ENCODE assay signal across 10 cellular contexts in genomic region chr5:115033861-115034260, GRCh38.
DNase-seq lines count a peak whose midpoint lies in the region; ATAC-seq and TF ChIP-seq lines count a peak whose summit lies in the region.
"Had no signal": no experiment of that assay in that cellular context is flagged by ENCODE, and none has a peak within 500 bp of the region (broad histone marks: within the 10 kb centered on the region; RNA-seq: fewer than 3 reads in every experiment).

No MANE protein-coding gene starts in this region.

- no peaks in the 10 kb centered on the region for H3K4me1 Mint-ChIP-seq in activated CD8-positive, alpha-beta T cell treated with anti-CD3 and anti-CD28 coated beads for 36 hours (ENCODE audit: low read depth)
- no peaks in the 10 kb centered on the region for H3K4me1 Mint-ChIP-seq in activated CD8-positive, alpha-beta T cell treated with anti-CD3 and anti-CD28 coated beads, Interleukin-2, amount 10 ng/mL, durations not matched to agents 7 days and 5 days (ENCODE audit: low read depth)
- H3K4me1 Mint-ChIP-seq in type B pancreatic cell (ENCODE audit: unreplicated experiment): no peaks in the 10 kb centered on the region
- no peaks in the 10 kb centered on the region for H3K4me1 Mint-ChIP-seq in natural killer cell treated with Interleukin-12 subunit alpha and Interleukin-12 subunit beta and Interleukin-15 and Interleukin-18, amount 100 ng/mL, for 72 hours (ENCODE audit: low read depth in 2 of 2)

- H3K36me3 Mint-ChIP-seq in activated CD8-positive, alpha-beta T cell treated with anti-CD3 and anti-CD28 coated beads for 36 hours (ENCODE audit: low read depth): no peaks in the 10 kb centered on the region
- no peaks in the 10 kb centered on the region for H3K36me3 Mint-ChIP-seq in activated CD8-positive, alpha-beta T cell treated with anti-CD3 and anti-CD28 coated beads, Interleukin-2, amount 10 ng/mL, durations not matched to agents 7 days and 5 days (ENCODE audit: low read depth)
- H3K36me3 Mint-ChIP-seq in type B pancreatic cell: no peaks in the 10 kb centered on the region
- H3K36me3 Mint-ChIP-seq in natural killer cell treated with Interleukin-12 subunit alpha and Interleukin-12 subunit beta and Interleukin-15 and Interleukin-18, amount 100 ng/mL, for 72 hours: peaks cover 16% of the 10 kb centered on the region

- peak; percentile 4 for DNase-seq in activated CD8-positive, alpha-beta T cell treated with anti-CD3 and anti-CD28 coated beads for 36 hours
- no peak for DNase-seq in activated CD8-positive, alpha-beta T cell treated with anti-CD3 and anti-CD28 coated beads, Interleukin-2, amount 10 ng/mL, durations not matched to agents 7 days and 5 days
- DNase-seq in MV-4-11 (lab: John Stamatoyannopoulos, UW) (peak; percentile 48), dorsolateral prefrontal cortex (peak in 9 of 10 donors; percentile 17 to 55 (median 40)), type B pancreatic cell (ENCODE audit: extremely low spot score, unreplicated experiment) (no peak), lower lobe of right lung (no peak), islet precursor cell (no peak)
- no peak for DNase-seq in natural killer cell treated with Interleukin-12 subunit alpha and Interleukin-12 subunit beta and Interleukin-15 and Interleukin-18, amount 100 ng/mL, for 72 hours (ENCODE audit: low spot score)
- DNase-seq: right lobe of liver had no signal

- H3K4me1 ChIP-seq in lower lobe of right lung: no peaks in the 10 kb centered on the region
- H3K4me1 ChIP-seq: BLaER1 treated with 17β-estradiol and CSF1 and Interleukin-3, amounts not matched to agents 10 nM and 100 nM; right lobe of liver had no signal

- no peak for ATAC-seq in activated CD8-positive, alpha-beta T cell treated with anti-CD3 and anti-CD28 coated beads for 36 hours
- ATAC-seq in activated CD8-positive, alpha-beta T cell treated with anti-CD3 and anti-CD28 coated beads, Interleukin-2, amount 10 ng/mL, durations not matched to agents 7 days and 5 days: no peak
- no peak for ATAC-seq in natural killer cell treated with Interleukin-12 subunit alpha and Interleukin-12 subunit beta and Interleukin-15 and Interleukin-18, amount 100 ng/mL, for 72 hours
- ATAC-seq in lower lobe of right lung: no peak

- H3K27me3 Mint-ChIP-seq in activated CD8-positive, alpha-beta T cell treated with anti-CD3 and anti-CD28 coated beads for 36 hours: peaks cover 5% of the 10 kb centered on the region
- no peaks in the 10 kb centered on the region for H3K27me3 Mint-ChIP-seq in activated CD8-positive, alpha-beta T cell treated with anti-CD3 and anti-CD28 coated beads, Interleukin-2, amount 10 ng/mL, durations not matched to agents 7 days and 5 days (ENCODE audit: low read depth)
- no peaks in the 10 kb centered on the region for H3K27me3 Mint-ChIP-seq in type B pancreatic cell
- H3K27me3 Mint-ChIP-seq in natural killer cell treated with Interleukin-12 subunit alpha and Interleukin-12 subunit beta and Interleukin-15 and Interleukin-18, amount 100 ng/mL, for 72 hours: no peaks in the 10 kb centered on the region

- H3K4me3 ChIP-seq in dorsolateral prefrontal cortex (no peak overlapping the region), lower lobe of right lung (no peak overlapping the region)
- H3K4me3 ChIP-seq: BLaER1 treated with 17β-estradiol and CSF1 and Interleukin-3, amounts not matched to agents 10 nM and 100 nM; right lobe of liver had no signal

- no peaks in the 10 kb centered on the region for H3K9me3 ChIP-seq in lower lobe of right lung
- H3K9me3 ChIP-seq: right lobe of liver had no signal

- TF ChIP-seq CTCF in activated CD8-positive, alpha-beta T cell treated with anti-CD3 and anti-CD28 coated beads for 36 hours (IDR thresholded peaks at IDR 0.05): no peak
- TF ChIP-seq CTCF in dorsolateral prefrontal cortex (IDR thresholded peaks at IDR 0.05 in 54 of 56, conservative IDR thresholded peaks at IDR 0.05 in 2 of 56; ENCODE audit: low read depth in 1 of 56, partially characterized antibody in 56 of 56) (peak in 49 of 56 donors; percentile 17 to 65 (median 38)), type B pancreatic cell (conservative IDR thresholded peaks at IDR 0.05) (peak; percentile 40), lower lobe of right lung (IDR thresholded peaks at IDR 0.05) (no peak)

- no peaks in the 10 kb centered on the region for H3K36me3 ChIP-seq in lower lobe of right lung
- H3K36me3 ChIP-seq: right lobe of liver had no signal

- H3K27ac Mint-ChIP-seq in activated CD8-positive, alpha-beta T cell treated with anti-CD3 and anti-CD28 coated beads for 36 hours: no peak overlapping the region
- no peak overlapping the region for H3K27ac Mint-ChIP-seq in activated CD8-positive, alpha-beta T cell treated with anti-CD3 and anti-CD28 coated beads, Interleukin-2, amount 10 ng/mL, durations not matched to agents 7 days and 5 days
- no peak overlapping the region for H3K27ac Mint-ChIP-seq in type B pancreatic cell
- H3K27ac Mint-ChIP-seq in natural killer cell treated with Interleukin-12 subunit alpha and Interleukin-12 subunit beta and Interleukin-15 and Interleukin-18, amount 100 ng/mL, for 72 hours: no peak overlapping the region

- H3K9me3 Mint-ChIP-seq in activated CD8-positive, alpha-beta T cell treated with anti-CD3 and anti-CD28 coated beads for 36 hours: peaks cover 7% of the 10 kb centered on the region
- H3K9me3 Mint-ChIP-seq in activated CD8-positive, alpha-beta T cell treated with anti-CD3 and anti-CD28 coated beads, Interleukin-2, amount 10 ng/mL, durations not matched to agents 7 days and 5 days (ENCODE audit: insufficient read depth): peaks cover 17% of the 10 kb centered on the region
- H3K9me3 Mint-ChIP-seq in type B pancreatic cell: peaks cover 19% of the 10 kb centered on the region
- peaks cover 4% of the 10 kb centered on the region for H3K9me3 Mint-ChIP-seq in natural killer cell treated with Interleukin-12 subunit alpha and Interleukin-12 subunit beta and Interleukin-15 and Interleukin-18, amount 100 ng/mL, for 72 hours

- no peak overlapping the region for H3K27ac ChIP-seq in dorsolateral prefrontal cortex
- H3K27ac ChIP-seq in lower lobe of right lung: no peak overlapping the region
- H3K27ac ChIP-seq: BLaER1 treated with 17β-estradiol and CSF1 and Interleukin-3, amounts not matched to agents 10 nM and 100 nM; right lobe of liver had no signal

- POLR2A ChIA-PET in activated CD8-positive, alpha-beta T cell treated with anti-CD3 and anti-CD28 coated beads for 36 hours (lab: Charles Lee): no interaction called here
- POLR2A ChIA-PET in activated CD8-positive, alpha-beta T cell treated with anti-CD3 and anti-CD28 coated beads, Interleukin-2, amount 10 ng/mL, durations not matched to agents 7 days and 5 days (lab: Charles Lee): no interaction called here

- H3K27me3 ChIP-seq in dorsolateral prefrontal cortex: peaks cover 0 to 7% (median 0%) of the 10 kb centered on the region in 45 donors
- no peaks in the 10 kb centered on the region for H3K27me3 ChIP-seq in lower lobe of right lung (ENCODE audit: low read depth)
- H3K27me3 ChIP-seq: BLaER1 treated with 17β-estradiol and CSF1 and Interleukin-3, amounts not matched to agents 10 nM and 100 nM; right lobe of liver had no signal

- intact Hi-C loops in activated CD8-positive, alpha-beta T cell treated with anti-CD3 and anti-CD28 coated beads for 36 hours (cut with micrococcal nuclease): no loop called here
- intact Hi-C loops in dorsolateral prefrontal cortex (cut with DNase I) (no loop called here), lower lobe of right lung (cut with DNase I) (no loop called here)

- CTCF ChIA-PET in activated CD8-positive, alpha-beta T cell treated with anti-CD3 and anti-CD28 coated beads for 36 hours (lab: Charles Lee): no interaction called here
- CTCF ChIA-PET in activated CD8-positive, alpha-beta T cell treated with anti-CD3 and anti-CD28 coated beads, Interleukin-2, amount 10 ng/mL, durations not matched to agents 7 days and 5 days (lab: Charles Lee): no interaction called here

- no peak overlapping the region for H3K4me3 Mint-ChIP-seq in activated CD8-positive, alpha-beta T cell treated with anti-CD3 and anti-CD28 coated beads for 36 hours
- no peak overlapping the region for H3K4me3 Mint-ChIP-seq in activated CD8-positive, alpha-beta T cell treated with anti-CD3 and anti-CD28 coated beads, Interleukin-2, amount 10 ng/mL, durations not matched to agents 7 days and 5 days
- H3K4me3 Mint-ChIP-seq in type B pancreatic cell: no peak overlapping the region
- H3K4me3 Mint-ChIP-seq in natural killer cell treated with Interleukin-12 subunit alpha and Interleukin-12 subunit beta and Interleukin-15 and Interleukin-18, amount 100 ng/mL, for 72 hours: no peak overlapping the region

Comparison
In these comparisons a context has a peak if more than half of its experiments do, and no peak if none do; other contexts are left out.
1. DNase-seq: peak in activated CD8-positive, alpha-beta T cell treated with anti-CD3 and anti-CD28 coated beads for 36 hours (single experiment), MV-4-11 (single experiment) and dorsolateral prefrontal cortex (9 of 10); none in activated CD8-positive, alpha-beta T cell treated with anti-CD3 and anti-CD28 coated beads, Interleukin-2, amount 10 ng/mL, durations not matched to agents 7 days and 5 days (single experiment), type B pancreatic cell (single experiment), natural killer cell treated with Interleukin-12 subunit alpha and Interleukin-12 subunit beta and Interleukin-15 and Interleukin-18, amount 100 ng/mL, for 72 hours (single experiment), lower lobe of right lung (single experiment) and islet precursor cell (single experiment).
2. CTCF ChIP-seq: peak in dorsolateral prefrontal cortex (49 of 56) and type B pancreatic cell (single experiment); none in activated CD8-positive, alpha-beta T cell treated with anti-CD3 and anti-CD28 coated beads for 36 hours (single experiment) and lower lobe of right lung (single experiment).